12 cellular contexts compared by ENCODE assay signal in the genomic region with DNA sequence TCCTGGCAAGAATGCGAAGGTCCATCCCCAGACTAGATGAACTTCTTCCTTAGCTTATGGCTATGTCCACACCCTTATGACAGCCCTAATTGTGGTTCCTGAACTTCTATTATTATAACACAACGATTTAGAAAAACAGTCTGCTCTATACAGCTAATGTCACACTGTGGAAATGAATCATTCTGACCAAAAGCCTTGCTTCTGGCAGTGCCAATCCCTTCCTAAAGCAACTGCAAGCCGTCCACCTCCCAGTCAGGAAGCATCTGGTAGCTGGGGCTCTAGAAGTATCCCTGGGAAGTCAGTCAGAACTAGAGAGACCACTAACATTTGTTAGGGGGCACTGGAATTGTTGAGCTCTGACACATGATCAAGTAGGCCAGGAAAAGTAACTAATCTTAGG. TPM values are rescaled to one million over a fixed set of nuclear protein-coding genes. Genes with fewer than 3 reads are reported as not detected.
DNase-seq lines count a peak whose midpoint lies in the region; ATAC-seq and TF ChIP-seq lines count a peak whose summit lies in the region.
"Had no signal": no experiment of that assay in that cellular context is flagged by ENCODE, and none has a peak within 500 bp of the region (broad histone marks: within the 10 kb centered on the region; RNA-seq: fewer than 3 reads in every experiment).

No MANE protein-coding gene starts in this region.

- no peaks in the 10 kb centered on the region for H3K9me3 Mint-ChIP-seq in activated naive CD4-positive, alpha-beta T cell treated with anti-CD3 and anti-CD28 coated beads, Interleukin-2, amount 50 U/mL, for 72 hours
- H3K9me3 Mint-ChIP-seq in activated naive CD4-positive, alpha-beta T cell treated with anti-CD3 and anti-CD28 coated beads for 36 hours, result no peaks in the 10 kb centered on the region
- H3K9me3 Mint-ChIP-seq in WTC11, result 0 out of 2 replicates have a peak, but pooled peaks cover 4% of the 10 kb centered on the region

- no peak overlapping the region for H3K4me3 Mint-ChIP-seq in activated naive CD4-positive, alpha-beta T cell treated with anti-CD3 and anti-CD28 coated beads for 36 hours
- no peak overlapping the region for H3K4me3 Mint-ChIP-seq in WTC11

- H3K36me3 Mint-ChIP-seq in activated naive CD4-positive, alpha-beta T cell treated with anti-CD3 and anti-CD28 coated beads, Interleukin-2, amount 50 U/mL, for 72 hours, result no peaks in the 10 kb centered on the region
- no peaks in the 10 kb centered on the region for H3K36me3 Mint-ChIP-seq in activated naive CD4-positive, alpha-beta T cell treated with anti-CD3 and anti-CD28 coated beads for 36 hours (ENCODE audit: low read depth)
- H3K36me3 Mint-ChIP-seq in WTC11, result peaks cover 4% of the 10 kb centered on the region; the same call in 1 of the 2 replicates

- no peak overlapping the region for H3K4me3 ChIP-seq in gastroesophageal sphincter
- H3K4me3 ChIP-seq: gastrocnemius medialis had no signal

- peak overlapping the region in 3 of 4 donors; percentile 14 to 46 (median 41) for H3K27ac ChIP-seq in gastroesophageal sphincter

- ATAC-seq in activated naive CD4-positive, alpha-beta T cell treated with anti-CD3 and anti-CD28 coated beads, Interleukin-2, amount 50 U/mL, for 72 hours, result peak; percentile 16 to 53
- ATAC-seq in WTC11 (no peak), gastroesophageal sphincter (peak; percentile 43), GM18870 (IDR thresholded peaks at IDR 0.05; ENCODE audit: unreplicated experiment) (no peak), HG02970 (IDR thresholded peaks at IDR 0.05; ENCODE audit: low FRiP score, unreplicated experiment) (no peak)

- CTCF ChIA-PET in activated naive CD4-positive, alpha-beta T cell treated with anti-CD3 and anti-CD28 coated beads for 36 hours (lab: Charles Lee), result no interaction called here
- CTCF ChIA-PET in WTC11 (lab: Charles Lee), result no interaction called here

- no peak for TF ChIP-seq EP300 in gastroesophageal sphincter (IDR thresholded peaks at IDR 0.05)

- TF ChIP-seq POLR2A in gastroesophageal sphincter (IDR thresholded peaks at IDR 0.05), result no peak

- no peaks in the 10 kb centered on the region for H3K27me3 ChIP-seq in gastroesophageal sphincter
- H3K27me3 ChIP-seq: gastrocnemius medialis had no signal

- POLR2A ChIA-PET in WTC11 (lab: Charles Lee), result no interaction called here

- H3K27me3 Mint-ChIP-seq in activated naive CD4-positive, alpha-beta T cell treated with anti-CD3 and anti-CD28 coated beads for 36 hours (ENCODE audit: low read depth), result no peaks in the 10 kb centered on the region
- H3K27me3 Mint-ChIP-seq in WTC11 (ENCODE audit: low read depth), result no peaks in the 10 kb centered on the region

- no peaks in the 10 kb centered on the region for H3K36me3 ChIP-seq in gastroesophageal sphincter
- H3K36me3 ChIP-seq: gastrocnemius medialis had no signal

- peak overlapping the region; percentile 40 to 42 for H3K27ac Mint-ChIP-seq in activated naive CD4-positive, alpha-beta T cell treated with anti-CD3 and anti-CD28 coated beads, Interleukin-2, amount 50 U/mL, for 72 hours
- H3K27ac Mint-ChIP-seq in activated naive CD4-positive, alpha-beta T cell treated with anti-CD3 and anti-CD28 coated beads for 36 hours, result no peak overlapping the region
- peak overlapping the region; percentile 9; the same call in 1 of the 2 replicates for H3K27ac Mint-ChIP-seq in WTC11

- intact Hi-C loops in activated naive CD4-positive, alpha-beta T cell treated with anti-CD3 and anti-CD28 coated beads for 36 hours (cut with micrococcal nuclease), result loop anchor here (1.0 to 2.0 kb wide), 2 partner anchors 13 to 75 kb away; no protein-coding TSS in a partner anchor

- WGBS in gastroesophageal sphincter (ENCODE audit: low coverage in 1 of 2), 2 donors, result 46 to 58% methylated on average over 3 of the region's 3 CpGs

- peaks cover 0 to 5% (median 3%) of the 10 kb centered on the region in 3 donors for H3K4me1 ChIP-seq in gastroesophageal sphincter

- no peak for TF ChIP-seq CTCF in WTC11 (IDR thresholded peaks at IDR 0.05)
- no peak for TF ChIP-seq CTCF in gastroesophageal sphincter (IDR thresholded peaks at IDR 0.05)

- DNase-seq in activated naive CD4-positive, alpha-beta T cell treated with anti-CD3 and anti-CD28 coated beads, Interleukin-2, amount 50 U/mL, for 72 hours (ENCODE audit: low spot score in 2 of 2), result no peak
- DNase-seq in activated naive CD4-positive, alpha-beta T cell treated with anti-CD3 and anti-CD28 coated beads for 36 hours, result no peak
- DNase-seq in WTC11 (ENCODE audit: low spot score), result no peak
- peak; percentile 56 for DNase-seq in stromal cell of bone marrow (ENCODE audit: low read depth)
- no peak for DNase-seq in retina
- DNase-seq: activated CD4-positive, alpha-beta T cell treated with anti-CD3 and anti-CD28 coated beads, Interleukin-2, amount 50 U/mL, for 4 hours; gastrocnemius medialis; NCI-H446; posterior cingulate gyrus had no signal

- H3K9me3 ChIP-seq in gastroesophageal sphincter, result no peaks in the 10 kb centered on the region
- H3K9me3 ChIP-seq: gastrocnemius medialis had no signal

- H3K4me1 Mint-ChIP-seq in activated naive CD4-positive, alpha-beta T cell treated with anti-CD3 and anti-CD28 coated beads for 36 hours (ENCODE audit: low read depth), result peaks cover 59% of the 10 kb centered on the region
- peaks cover 55% of the 10 kb centered on the region for H3K4me1 Mint-ChIP-seq in WTC11

TF ChIP-seq in WTC11, 78 proteins besides CTCF, POLR2A, EP300 and RAD21 (continues in another document):
- TF ChIP-seq CREB1 (CRISPR knock-in tag; IDR thresholded peaks at IDR 0.05), result no peak
- TF ChIP-seq, protein P1, sequence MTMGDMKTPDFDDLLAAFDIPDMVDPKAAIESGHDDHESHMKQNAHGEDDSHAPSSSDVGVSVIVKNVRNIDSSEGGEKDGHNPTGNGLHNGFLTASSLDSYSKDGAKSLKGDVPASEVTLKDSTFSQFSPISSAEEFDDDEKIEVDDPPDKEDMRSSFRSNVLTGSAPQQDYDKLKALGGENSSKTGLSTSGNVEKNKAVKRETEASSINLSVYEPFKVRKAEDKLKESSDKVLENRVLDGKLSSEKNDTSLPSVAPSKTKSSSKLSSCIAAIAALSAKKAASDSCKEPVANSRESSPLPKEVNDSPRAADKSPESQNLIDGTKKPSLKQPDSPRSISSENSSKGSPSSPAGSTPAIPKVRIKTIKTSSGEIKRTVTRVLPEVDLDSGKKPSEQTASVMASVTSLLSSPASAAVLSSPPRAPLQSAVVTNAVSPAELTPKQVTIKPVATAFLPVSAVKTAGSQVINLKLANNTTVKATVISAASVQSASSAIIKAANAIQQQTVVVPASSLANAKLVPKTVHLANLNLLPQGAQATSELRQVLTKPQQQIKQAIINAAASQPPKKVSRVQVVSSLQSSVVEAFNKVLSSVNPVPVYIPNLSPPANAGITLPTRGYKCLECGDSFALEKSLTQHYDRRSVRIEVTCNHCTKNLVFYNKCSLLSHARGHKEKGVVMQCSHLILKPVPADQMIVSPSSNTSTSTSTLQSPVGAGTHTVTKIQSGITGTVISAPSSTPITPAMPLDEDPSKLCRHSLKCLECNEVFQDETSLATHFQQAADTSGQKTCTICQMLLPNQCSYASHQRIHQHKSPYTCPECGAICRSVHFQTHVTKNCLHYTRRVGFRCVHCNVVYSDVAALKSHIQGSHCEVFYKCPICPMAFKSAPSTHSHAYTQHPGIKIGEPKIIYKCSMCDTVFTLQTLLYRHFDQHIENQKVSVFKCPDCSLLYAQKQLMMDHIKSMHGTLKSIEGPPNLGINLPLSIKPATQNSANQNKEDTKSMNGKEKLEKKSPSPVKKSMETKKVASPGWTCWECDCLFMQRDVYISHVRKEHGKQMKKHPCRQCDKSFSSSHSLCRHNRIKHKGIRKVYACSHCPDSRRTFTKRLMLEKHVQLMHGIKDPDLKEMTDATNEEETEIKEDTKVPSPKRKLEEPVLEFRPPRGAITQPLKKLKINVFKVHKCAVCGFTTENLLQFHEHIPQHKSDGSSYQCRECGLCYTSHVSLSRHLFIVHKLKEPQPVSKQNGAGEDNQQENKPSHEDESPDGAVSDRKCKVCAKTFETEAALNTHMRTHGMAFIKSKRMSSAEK (CRISPR knock-in tag; IDR thresholded peaks at IDR 0.05; ENCODE audit: borderline replicate concordance), result no peak
- TF ChIP-seq JUN (CRISPR knock-in tag; IDR thresholded peaks at IDR 0.05), result no peak
- no peak for TF ChIP-seq SMAD4 (CRISPR knock-in tag; IDR thresholded peaks at IDR 0.05)
- TF ChIP-seq ZNF263 (CRISPR knock-in tag; IDR thresholded peaks at IDR 0.05; ENCODE audit: low read depth), result no peak
- TF ChIP-seq, protein P2, sequence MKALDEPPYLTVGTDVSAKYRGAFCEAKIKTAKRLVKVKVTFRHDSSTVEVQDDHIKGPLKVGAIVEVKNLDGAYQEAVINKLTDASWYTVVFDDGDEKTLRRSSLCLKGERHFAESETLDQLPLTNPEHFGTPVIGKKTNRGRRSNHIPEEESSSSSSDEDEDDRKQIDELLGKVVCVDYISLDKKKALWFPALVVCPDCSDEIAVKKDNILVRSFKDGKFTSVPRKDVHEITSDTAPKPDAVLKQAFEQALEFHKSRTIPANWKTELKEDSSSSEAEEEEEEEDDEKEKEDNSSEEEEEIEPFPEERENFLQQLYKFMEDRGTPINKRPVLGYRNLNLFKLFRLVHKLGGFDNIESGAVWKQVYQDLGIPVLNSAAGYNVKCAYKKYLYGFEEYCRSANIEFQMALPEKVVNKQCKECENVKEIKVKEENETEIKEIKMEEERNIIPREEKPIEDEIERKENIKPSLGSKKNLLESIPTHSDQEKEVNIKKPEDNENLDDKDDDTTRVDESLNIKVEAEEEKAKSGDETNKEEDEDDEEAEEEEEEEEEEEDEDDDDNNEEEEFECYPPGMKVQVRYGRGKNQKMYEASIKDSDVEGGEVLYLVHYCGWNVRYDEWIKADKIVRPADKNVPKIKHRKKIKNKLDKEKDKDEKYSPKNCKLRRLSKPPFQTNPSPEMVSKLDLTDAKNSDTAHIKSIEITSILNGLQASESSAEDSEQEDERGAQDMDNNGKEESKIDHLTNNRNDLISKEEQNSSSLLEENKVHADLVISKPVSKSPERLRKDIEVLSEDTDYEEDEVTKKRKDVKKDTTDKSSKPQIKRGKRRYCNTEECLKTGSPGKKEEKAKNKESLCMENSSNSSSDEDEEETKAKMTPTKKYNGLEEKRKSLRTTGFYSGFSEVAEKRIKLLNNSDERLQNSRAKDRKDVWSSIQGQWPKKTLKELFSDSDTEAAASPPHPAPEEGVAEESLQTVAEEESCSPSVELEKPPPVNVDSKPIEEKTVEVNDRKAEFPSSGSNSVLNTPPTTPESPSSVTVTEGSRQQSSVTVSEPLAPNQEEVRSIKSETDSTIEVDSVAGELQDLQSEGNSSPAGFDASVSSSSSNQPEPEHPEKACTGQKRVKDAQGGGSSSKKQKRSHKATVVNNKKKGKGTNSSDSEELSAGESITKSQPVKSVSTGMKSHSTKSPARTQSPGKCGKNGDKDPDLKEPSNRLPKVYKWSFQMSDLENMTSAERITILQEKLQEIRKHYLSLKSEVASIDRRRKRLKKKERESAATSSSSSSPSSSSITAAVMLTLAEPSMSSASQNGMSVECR (CRISPR knock-in tag; IDR thresholded peaks at IDR 0.05; ENCODE audit: borderline replicate concordance), result no peak

RNA-seq across cellular contexts. Expression of a gene that starts 45.0 kb away (rescaled TPM):
- total RNA-seq in activated naive CD4-positive, alpha-beta T cell treated with anti-CD3 and anti-CD28 coated beads, Interleukin-2, amount 50 U/mL, for 72 hours, result 10 to 100 TPM; 14.0 to 19.5 TPM
- total RNA-seq in activated naive CD4-positive, alpha-beta T cell treated with anti-CD3 and anti-CD28 coated beads for 36 hours, result 10 to 100 TPM; 13.2 to 13.7 TPM
- 29.2 to 33.3 TPM (median 32.1 TPM) in 3 replicates for total RNA-seq in WTC11 (2021)
- total RNA-seq in gastroesophageal sphincter, result 10 to 100 TPM; 24.3 to 41.9 (median 31.2) TPM

Comparison
In these comparisons a context has a peak if more than half of its experiments do, and no peak if none do; other contexts are left out.
1. ATAC-seq: peak in activated naive CD4-positive, alpha-beta T cell treated with anti-CD3 and anti-CD28 coated beads, Interleukin-2, amount 50 U/mL, for 72 hours (2 of 2) and gastroesophageal sphincter (single experiment); none in WTC11 (single experiment), GM18870 (single experiment) and HG02970 (single experiment).